8 cellular contexts compared by ENCODE assay signal in genomic region chr11:71372693-71373657, GRCh38.
DNase-seq lines count a peak whose midpoint lies in the region; ATAC-seq and TF ChIP-seq lines count a peak whose summit lies in the region.

No MANE protein-coding gene starts in this region.

- 0 out of 2 replicates have a peak overlapping the region, but pooled peaks have one; percentile 42 for H3K27ac Mint-ChIP-seq in WTC11

- H3K9me3 ChIP-seq in GM23248 (ENCODE audit: low read depth) = no peaks in the 10 kb centered on the region

- CTCF ChIA-PET in WTC11 (lab: Charles Lee) = interaction anchor here (0.7 to 3.3 kb wide), 9 partner anchors 9 to 288 kb away, joined by 3 to 24 read pairs (median 7); no protein-coding TSS in a partner anchor

- 44% methylated on average over 9 of the region's 9 CpGs for WGBS in GM23248 (ENCODE audit: low coverage in 1 of 2, low lambda C conversion rate in 2 of 2, missing lambda C conversion rate in 2 of 2), 2 experiments

- H4K20me1 ChIP-seq in GM23248 (ENCODE audit: insufficient read depth) = no peaks in the 10 kb centered on the region

- peaks cover 23% of the 10 kb centered on the region for H3K4me1 Mint-ChIP-seq in WTC11

- H3K36me3 Mint-ChIP-seq in WTC11 = no peaks in the 10 kb centered on the region

- DNase-seq in AG20443 (ENCODE audit: low spot score) = peak; percentile 65
- peak; percentile 54 for DNase-seq in GM23248
- no peak for DNase-seq in WTC11 (ENCODE audit: low spot score)
- DNase-seq in left lobe of liver (ENCODE audit: low spot score) = no peak
- no peak for DNase-seq in islet precursor cell
- DNase-seq in NCI-H1105 (lab: John Stamatoyannopoulos, UW) = no peak
- no peak for DNase-seq in foreskin melanocyte

- POLR2A ChIA-PET in WTC11 (lab: Charles Lee) = no interaction called here

- no peaks in the 10 kb centered on the region for H3K9me2 ChIP-seq in GM23248 (ENCODE audit: insufficient read depth)

- H3K27me3 ChIP-seq in GM23248 (replicated peaks; ENCODE audit: insufficient read depth) = peaks cover 28% of the 10 kb centered on the region

- peaks cover 33% of the 10 kb centered on the region for H3K27me3 Mint-ChIP-seq in WTC11 (ENCODE audit: low read depth)

- H2AFZ ChIP-seq in GM23248 = no peak overlapping the region

- H3K4me3 Mint-ChIP-seq in WTC11 = no peak overlapping the region

- no peak overlapping the region for H3K9ac ChIP-seq in GM23248

- H3K79me2 ChIP-seq in GM23248 (ENCODE audit: insufficient read depth) = no peaks in the 10 kb centered on the region

- no peak for TF ChIP-seq CTCF in WTC11 (IDR thresholded peaks at IDR 0.05)

- H3K4me1 ChIP-seq in GM23248 (ENCODE audit: insufficient read depth) = no peaks in the 10 kb centered on the region

- no peak overlapping the region for H3K4me2 ChIP-seq in GM23248 (ENCODE audit: unreplicated experiment)

- no peaks in the 10 kb centered on the region for H3K36me3 ChIP-seq in GM23248 (ENCODE audit: low read depth)

- H3K4me3 ChIP-seq in GM23248 = no peak overlapping the region

- H3K9me3 Mint-ChIP-seq in WTC11 = peaks cover 19% of the 10 kb centered on the region

- in situ Hi-C loops in GM23248 (cut with MboI) = no loop called here

- H3F3A ChIP-seq in GM23248 (ENCODE audit: insufficient read depth) = no peaks in the 10 kb centered on the region

- peak; percentile 57 for ATAC-seq in WTC11
- ATAC-seq in left lobe of liver = peak; percentile 72
- no peak for ATAC-seq in GM18498 (IDR thresholded peaks at IDR 0.05; ENCODE audit: unreplicated experiment)

- no peak overlapping the region for H3K27ac ChIP-seq in GM23248

TF ChIP-seq in WTC11, 78 proteins besides CTCF, POLR2A, EP300 and RAD21:
- TF ChIP-seq, protein P1, sequence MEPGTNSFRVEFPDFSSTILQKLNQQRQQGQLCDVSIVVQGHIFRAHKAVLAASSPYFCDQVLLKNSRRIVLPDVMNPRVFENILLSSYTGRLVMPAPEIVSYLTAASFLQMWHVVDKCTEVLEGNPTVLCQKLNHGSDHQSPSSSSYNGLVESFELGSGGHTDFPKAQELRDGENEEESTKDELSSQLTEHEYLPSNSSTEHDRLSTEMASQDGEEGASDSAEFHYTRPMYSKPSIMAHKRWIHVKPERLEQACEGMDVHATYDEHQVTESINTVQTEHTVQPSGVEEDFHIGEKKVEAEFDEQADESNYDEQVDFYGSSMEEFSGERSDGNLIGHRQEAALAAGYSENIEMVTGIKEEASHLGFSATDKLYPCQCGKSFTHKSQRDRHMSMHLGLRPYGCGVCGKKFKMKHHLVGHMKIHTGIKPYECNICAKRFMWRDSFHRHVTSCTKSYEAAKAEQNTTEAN (CRISPR knock-in tag; IDR thresholded peaks at IDR 0.05) = no peak
- TF ChIP-seq, protein P2, sequence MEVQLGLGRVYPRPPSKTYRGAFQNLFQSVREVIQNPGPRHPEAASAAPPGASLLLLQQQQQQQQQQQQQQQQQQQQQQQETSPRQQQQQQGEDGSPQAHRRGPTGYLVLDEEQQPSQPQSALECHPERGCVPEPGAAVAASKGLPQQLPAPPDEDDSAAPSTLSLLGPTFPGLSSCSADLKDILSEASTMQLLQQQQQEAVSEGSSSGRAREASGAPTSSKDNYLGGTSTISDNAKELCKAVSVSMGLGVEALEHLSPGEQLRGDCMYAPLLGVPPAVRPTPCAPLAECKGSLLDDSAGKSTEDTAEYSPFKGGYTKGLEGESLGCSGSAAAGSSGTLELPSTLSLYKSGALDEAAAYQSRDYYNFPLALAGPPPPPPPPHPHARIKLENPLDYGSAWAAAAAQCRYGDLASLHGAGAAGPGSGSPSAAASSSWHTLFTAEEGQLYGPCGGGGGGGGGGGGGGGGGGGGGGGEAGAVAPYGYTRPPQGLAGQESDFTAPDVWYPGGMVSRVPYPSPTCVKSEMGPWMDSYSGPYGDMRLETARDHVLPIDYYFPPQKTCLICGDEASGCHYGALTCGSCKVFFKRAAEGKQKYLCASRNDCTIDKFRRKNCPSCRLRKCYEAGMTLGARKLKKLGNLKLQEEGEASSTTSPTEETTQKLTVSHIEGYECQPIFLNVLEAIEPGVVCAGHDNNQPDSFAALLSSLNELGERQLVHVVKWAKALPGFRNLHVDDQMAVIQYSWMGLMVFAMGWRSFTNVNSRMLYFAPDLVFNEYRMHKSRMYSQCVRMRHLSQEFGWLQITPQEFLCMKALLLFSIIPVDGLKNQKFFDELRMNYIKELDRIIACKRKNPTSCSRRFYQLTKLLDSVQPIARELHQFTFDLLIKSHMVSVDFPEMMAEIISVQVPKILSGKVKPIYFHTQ (CRISPR knock-in tag; IDR thresholded peaks at IDR 0.05) = no peak
- TF ChIP-seq, protein P3, sequence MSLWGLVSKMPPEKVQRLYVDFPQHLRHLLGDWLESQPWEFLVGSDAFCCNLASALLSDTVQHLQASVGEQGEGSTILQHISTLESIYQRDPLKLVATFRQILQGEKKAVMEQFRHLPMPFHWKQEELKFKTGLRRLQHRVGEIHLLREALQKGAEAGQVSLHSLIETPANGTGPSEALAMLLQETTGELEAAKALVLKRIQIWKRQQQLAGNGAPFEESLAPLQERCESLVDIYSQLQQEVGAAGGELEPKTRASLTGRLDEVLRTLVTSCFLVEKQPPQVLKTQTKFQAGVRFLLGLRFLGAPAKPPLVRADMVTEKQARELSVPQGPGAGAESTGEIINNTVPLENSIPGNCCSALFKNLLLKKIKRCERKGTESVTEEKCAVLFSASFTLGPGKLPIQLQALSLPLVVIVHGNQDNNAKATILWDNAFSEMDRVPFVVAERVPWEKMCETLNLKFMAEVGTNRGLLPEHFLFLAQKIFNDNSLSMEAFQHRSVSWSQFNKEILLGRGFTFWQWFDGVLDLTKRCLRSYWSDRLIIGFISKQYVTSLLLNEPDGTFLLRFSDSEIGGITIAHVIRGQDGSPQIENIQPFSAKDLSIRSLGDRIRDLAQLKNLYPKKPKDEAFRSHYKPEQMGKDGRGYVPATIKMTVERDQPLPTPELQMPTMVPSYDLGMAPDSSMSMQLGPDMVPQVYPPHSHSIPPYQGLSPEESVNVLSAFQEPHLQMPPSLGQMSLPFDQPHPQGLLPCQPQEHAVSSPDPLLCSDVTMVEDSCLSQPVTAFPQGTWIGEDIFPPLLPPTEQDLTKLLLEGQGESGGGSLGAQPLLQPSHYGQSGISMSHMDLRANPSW (CRISPR knock-in tag; conservative IDR thresholded peaks at IDR 0.05; ENCODE audit: low read depth) = no peak
- TF ChIP-seq SMAD4 (CRISPR knock-in tag; IDR thresholded peaks at IDR 0.05) (no peak), TEAD1 (CRISPR knock-in tag; IDR thresholded peaks at IDR 0.05) (no peak), MYBL2 (CRISPR knock-in tag; IDR thresholded peaks at IDR 0.05) (no peak), HMGA2 (CRISPR knock-in tag; IDR thresholded peaks at IDR 0.05) (no peak), NFYB (CRISPR knock-in tag; conservative IDR thresholded peaks at IDR 0.05; ENCODE audit: low read depth) (no peak), ATF2 (CRISPR knock-in tag; IDR thresholded peaks at IDR 0.05; ENCODE audit: borderline replicate concordance, low read depth) (no peak)
- TF ChIP-seq, protein P4, sequence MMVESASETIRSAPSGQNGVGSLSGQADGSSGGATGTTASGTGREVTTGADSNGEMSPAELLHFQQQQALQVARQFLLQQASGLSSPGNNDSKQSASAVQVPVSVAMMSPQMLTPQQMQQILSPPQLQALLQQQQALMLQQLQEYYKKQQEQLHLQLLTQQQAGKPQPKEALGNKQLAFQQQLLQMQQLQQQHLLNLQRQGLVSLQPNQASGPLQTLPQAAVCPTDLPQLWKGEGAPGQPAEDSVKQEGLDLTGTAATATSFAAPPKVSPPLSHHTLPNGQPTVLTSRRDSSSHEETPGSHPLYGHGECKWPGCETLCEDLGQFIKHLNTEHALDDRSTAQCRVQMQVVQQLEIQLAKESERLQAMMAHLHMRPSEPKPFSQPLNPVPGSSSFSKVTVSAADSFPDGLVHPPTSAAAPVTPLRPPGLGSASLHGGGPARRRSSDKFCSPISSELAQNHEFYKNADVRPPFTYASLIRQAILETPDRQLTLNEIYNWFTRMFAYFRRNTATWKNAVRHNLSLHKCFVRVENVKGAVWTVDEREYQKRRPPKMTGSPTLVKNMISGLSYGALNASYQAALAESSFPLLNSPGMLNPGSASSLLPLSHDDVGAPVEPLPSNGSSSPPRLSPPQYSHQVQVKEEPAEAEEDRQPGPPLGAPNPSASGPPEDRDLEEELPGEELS (CRISPR knock-in tag; IDR thresholded peaks at IDR 0.05) = no peak

Comparison
In these comparisons a context has a peak if more than half of its experiments do, and no peak if none do; other contexts are left out.
1. DNase-seq: peak in AG20443 (single experiment) and GM23248 (single experiment); none in WTC11 (single experiment), left lobe of liver (single experiment), islet precursor cell (single experiment), NCI-H1105 (single experiment) and foreskin melanocyte (single experiment).